In the genomic region with DNA sequence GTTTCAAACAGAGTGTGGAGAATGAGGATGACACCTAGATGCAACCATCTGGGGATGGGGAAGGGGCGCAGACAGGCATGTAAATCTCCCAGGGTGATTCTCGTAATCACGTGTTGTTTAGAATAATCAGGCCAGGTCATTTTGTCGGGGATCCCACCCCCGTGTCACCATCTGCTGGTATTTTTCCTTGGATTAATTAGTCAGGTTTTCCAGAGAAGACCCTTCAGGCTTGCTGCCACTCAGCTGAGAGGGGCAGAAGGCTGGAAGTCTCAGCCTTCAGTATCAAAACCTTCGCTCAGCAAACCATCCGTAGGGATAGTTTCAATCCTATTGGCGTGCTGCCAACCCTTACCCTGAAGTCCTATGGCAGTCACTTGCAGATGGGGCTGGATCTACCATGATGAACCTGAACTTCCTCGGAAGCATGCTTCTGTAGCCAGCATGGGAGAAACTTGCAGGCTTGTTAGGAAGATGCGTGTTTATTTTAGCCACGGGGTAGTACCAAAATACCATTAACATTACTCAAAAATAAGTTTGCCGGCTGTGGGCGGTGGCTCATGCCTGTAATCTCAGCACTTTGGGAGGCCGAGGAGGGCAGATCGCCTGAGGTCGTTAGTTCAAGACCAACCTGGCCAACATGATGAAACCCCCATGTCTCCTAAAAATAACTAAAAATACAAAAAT, we compare ENCODE assay signal across 15 cellular contexts. TPM values are rescaled to one million over a fixed set of nuclear protein-coding genes. Genes with fewer than 3 reads are reported as not detected.
DNase-seq lines count a peak whose midpoint lies in the region; TF ChIP-seq lines count a peak whose summit lies in the region.
"Had no signal": no experiment of that assay in that cellular context is flagged by ENCODE, and none has a peak within 500 bp of the region (broad histone marks: within the 10 kb centered on the region; RNA-seq: fewer than 3 reads in every experiment).

No MANE protein-coding gene starts in this region.

- in situ Hi-C loops in brain microvascular endothelial cell (cut with HindIII; ENCODE audit: low pct_ligation_motif_present, low sequenced_read_pairs) = no loop called here

- TF ChIP-seq CTCF in brain microvascular endothelial cell (IDR thresholded peaks at IDR 0.05; ENCODE audit: low read depth, low read length, missing control alignments) (no peak), osteoblast (IDR thresholded peaks at IDR 0.05; ENCODE audit: extremely low read depth, low read depth, low read length) (no peak)

- H3K27me3 ChIP-seq in brain microvascular endothelial cell (replicated peaks) (no peaks in the 10 kb centered on the region), osteoblast (ENCODE audit: insufficient read depth, low read length) (no peaks in the 10 kb centered on the region)
- H3K27me3 ChIP-seq: suprapubic skin had no signal

- H3K9me3 ChIP-seq in osteoblast (ENCODE audit: low read depth, low read length) = no peaks in the 10 kb centered on the region
- H3K9me3 ChIP-seq: suprapubic skin had no signal

- H4K20me1 ChIP-seq in osteoblast (ENCODE audit: insufficient read depth, low read length) = no peaks in the 10 kb centered on the region

- H3K4me1 ChIP-seq in osteoblast (ENCODE audit: insufficient read depth, low read length) = peaks cover 4% of the 10 kb centered on the region
- H3K4me1 ChIP-seq: suprapubic skin had no signal

- H3K79me2 ChIP-seq in osteoblast (ENCODE audit: insufficient read depth, low read length) = no peaks in the 10 kb centered on the region

- H3K36me3 ChIP-seq in brain microvascular endothelial cell (replicated peaks) (no peaks in the 10 kb centered on the region), osteoblast (ENCODE audit: insufficient read depth, low read length) (no peaks in the 10 kb centered on the region)
- H3K36me3 ChIP-seq: suprapubic skin had no signal

- H3K27ac ChIP-seq in brain microvascular endothelial cell (no peak overlapping the region), osteoblast (ENCODE audit: low read depth, low read length) (no peak overlapping the region)
- H3K27ac ChIP-seq: suprapubic skin had no signal

- no peak overlapping the region for H3K4me3 ChIP-seq in brain microvascular endothelial cell (ENCODE audit: low read depth, low read length)
- no peak overlapping the region for H3K4me3 ChIP-seq in osteoblast (ENCODE audit: insufficient read depth, low read length)
- H3K4me3 ChIP-seq: suprapubic skin had no signal

- H2AFZ ChIP-seq in osteoblast (ENCODE audit: low read length) = no peak overlapping the region

- H3K4me2 ChIP-seq in osteoblast (ENCODE audit: insufficient read depth, low read length) = no peak overlapping the region

- DNase-seq in ELR (ENCODE audit: low read depth) (peak; percentile 77), NCI-H226 (peak; percentile 48), brain microvascular endothelial cell (peak; percentile 61), osteoblast (ENCODE audit: insufficient read length, low spot score, missing footprints) (peak; percentile 72), OCI-M2 (lab: John Stamatoyannopoulos, UW; ENCODE audit: unreplicated experiment) (no peak), HuH-7 (ENCODE audit: low spot score) (no peak), kidney glomerular epithelial cell (lab: John Stamatoyannopoulos, UW) (no peak)
- DNase-seq: activated CD4-positive, alpha-beta memory T cell treated with anti-CD3 and anti-CD28 coated beads for 36 hours; activated T-cell treated with anti-CD3 and anti-CD28 coated beads, Interleukin-2, amount 50 U/mL, for 48 hours; CD4-positive, alpha-beta T cell; H7; mammary epithelial cell; NCI-H1092; NCI-H345 had no signal

RNA-seq across cellular contexts. Expression of a gene that starts 7.5 kb away (rescaled TPM):
- 27.4 and 29.3 TPM in 2 replicates for total RNA-seq in osteoblast

Comparison
In these comparisons a context has a peak if more than half of its experiments do, and no peak if none do; other contexts are left out.
1. DNase-seq: peak in ELR (single experiment), NCI-H226 (single experiment), brain microvascular endothelial cell (single experiment) and osteoblast (single experiment); none in OCI-M2 (single experiment), HuH-7 (single experiment) and kidney glomerular epithelial cell (single experiment).